21 cellular contexts compared by ENCODE assay signal in the genomic region with DNA sequence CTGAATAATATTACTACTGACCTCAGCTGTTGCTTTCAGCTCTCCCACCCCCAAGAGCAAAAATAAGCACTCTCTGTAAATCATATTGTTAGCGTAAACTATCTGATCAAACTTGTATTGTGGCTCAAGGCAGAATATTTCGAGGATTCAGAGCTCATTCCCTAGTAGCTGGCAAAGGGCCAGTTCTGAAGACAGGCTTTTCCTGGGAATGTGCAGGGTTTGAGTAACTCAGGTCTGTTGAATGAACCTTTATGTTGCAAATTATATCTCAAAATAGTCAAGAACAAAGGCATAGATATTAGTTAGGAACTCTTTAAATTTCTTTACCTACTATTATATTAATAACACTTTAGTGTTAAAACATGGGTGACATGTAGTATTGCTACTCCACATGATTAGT.
"Had no signal": no experiment of that assay in that cellular context is flagged by ENCODE, and none has a peak within 500 bp of the region (broad histone marks: within the 10 kb centered on the region; RNA-seq: fewer than 3 reads in every experiment).

No MANE protein-coding gene starts in this region.

- ATAC-seq: activated CD4-positive, alpha-beta T cell treated with anti-CD3 and anti-CD28 coated beads for 36 hours; activated naive CD4-positive, alpha-beta T cell treated with anti-CD3 and anti-CD28 coated beads, Interleukin-2, amount 50 U/mL, for 72 hours; activated T-cell treated with anti-CD3 and anti-CD28 coated beads, Interleukin-2, amount 50 U/mL, for 72 hours; body of pancreas; effector memory CD8-positive, alpha-beta T cell; esophagus mucosa; left ventricle myocardium superior; right lobe of liver; stimulated activated naive CD8-positive, alpha-beta T cell treated with anti-CD3 and anti-CD28 coated beads, Interleukin-15, Interleukin-2, amounts not matched to agents 100 U/mL and 50 U/mL, for 24 hours had no signal

- DNase-seq: activated CD4-positive, alpha-beta T cell treated with anti-CD3 and anti-CD28 coated beads for 36 hours; activated CD4-positive, alpha-beta T cell treated with anti-CD3 and anti-CD28 coated beads, Interleukin-2, amount 50 U/mL, for 4 hours; activated CD4-positive, CD25-positive, alpha-beta regulatory T cell; activated naive CD4-positive, alpha-beta T cell; activated T-cell treated with anti-CD3 and anti-CD28 coated beads for 4 hours; activated T-cell treated with anti-CD3 and anti-CD28 coated beads, Interleukin-2, amount 50 U/mL, for 72 hours; anterior cingulate cortex; body of pancreas; effector memory CD8-positive, alpha-beta T cell; foreskin fibroblast; left ventricle myocardium superior; posterior cingulate gyrus; right lobe of liver; stimulated activated CD4-positive, alpha-beta T cell treated with anti-CD3 and anti-CD28 coated beads, Interleukin-12 subunit alpha, Interleukin-12 subunit beta, amount 100 ng/mL, for 4 hours; stimulated activated CD4-positive, alpha-beta T cell treated with anti-CD3 and anti-CD28 coated beads, Interleukin-4, amount 100 ng/mL, for 1 hour; stimulated activated naive CD8-positive, alpha-beta T cell treated with anti-CD3 and anti-CD28 coated beads, Interleukin-15, Interleukin-2, amounts not matched to agents 100 U/mL and 50 U/mL, for 24 hours; T-helper 1 cell; testis; transverse colon had no signal
